Comparison of ENCODE assay signal across 8 cellular contexts in the genomic region with DNA sequence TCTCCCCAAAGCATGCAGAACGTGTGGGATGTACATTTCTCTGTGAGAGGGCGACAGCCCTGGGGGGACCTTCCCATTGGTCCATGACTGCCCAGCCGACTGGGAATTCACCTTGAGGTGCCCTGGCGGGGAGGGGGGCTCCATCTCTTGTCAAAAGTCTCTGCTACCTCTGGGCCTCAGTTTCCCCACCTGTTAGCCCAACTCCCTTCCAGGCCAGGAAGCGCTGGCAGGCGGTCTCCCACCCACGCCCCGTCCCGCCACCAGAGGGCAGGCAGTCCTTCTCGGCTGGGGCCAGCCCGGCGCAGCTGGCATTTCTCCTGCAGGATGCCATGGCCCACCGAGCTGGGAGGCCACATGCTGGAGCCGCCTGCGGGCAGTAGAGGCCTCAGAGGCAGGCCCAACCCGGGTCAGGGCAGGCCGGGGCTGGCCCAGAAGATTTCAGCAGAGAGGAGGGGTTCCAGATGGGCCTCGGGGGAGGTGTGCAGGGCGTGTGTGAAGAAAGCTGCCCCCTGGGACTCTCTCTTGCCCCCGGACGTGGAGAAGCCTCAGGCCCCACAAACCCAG. TPM values are rescaled to one million over a fixed set of nuclear protein-coding genes. Genes with fewer than 3 reads are reported as not detected.
A peak's percentile ranks its signal among the peaks of the same experiment; 100 is the strongest.
DNase-seq lines count a peak whose midpoint lies in the region; ATAC-seq, FAIRE-seq and TF ChIP-seq lines count a peak whose summit lies in the region.

No MANE protein-coding gene starts in this region.

- no peak for ATAC-seq in CD8-positive, alpha-beta T cell
- ATAC-seq in K562 (0 out of 3 replicates have a peak, but pooled peaks have one; percentile 32), GM21526 (IDR thresholded peaks at IDR 0.05; ENCODE audit: low FRiP score, unreplicated experiment) (no peak)

- peak overlapping the region; percentile 100 for H3K27ac Mint-ChIP-seq in CD8-positive, alpha-beta T cell
- peak overlapping the region; percentile 100 for H3K27ac Mint-ChIP-seq in T-helper 1 cell treated with Interleukin-12 subunit alpha and Interleukin-12 subunit beta and Interleukin-4 antibody, amounts not matched to agents 30 μg/mL and 1 μg/mL, for 36 hours

- H4K20me1 ChIP-seq in K562 (replicated peaks; ENCODE audit: control insufficient read depth, insufficient read depth, low read length): no peaks in the 10 kb centered on the region

- intact Hi-C loops in CD8-positive, alpha-beta T cell (cut with DNase I, micrococcal nuclease): loop anchor here (1.0 kb wide), 2 partner anchors 21 to 93 kb away; no protein-coding TSS in a partner anchor
- intact Hi-C loops in K562 (cut with micrococcal nuclease): no loop called here

- peaks cover 85% of the 10 kb centered on the region for H3K4me1 Mint-ChIP-seq in CD8-positive, alpha-beta T cell (ENCODE audit: low read depth)
- H3K4me1 Mint-ChIP-seq in T-helper 1 cell treated with Interleukin-12 subunit alpha and Interleukin-12 subunit beta and Interleukin-4 antibody, amounts not matched to agents 30 μg/mL and 1 μg/mL, for 36 hours (ENCODE audit: low read depth): peaks cover 63% of the 10 kb centered on the region

- TF ChIP-seq EP300 in K562 (IDR thresholded peaks at IDR 0.05; ENCODE audit: low read length): no peak

- no peak for FAIRE-seq in K562 (lab: Jason Lieb, UNC)

- H2AFZ ChIP-seq in K562 (ENCODE audit: low read depth, low read length): no peak overlapping the region

- POLR2A ChIA-PET in CD8-positive, alpha-beta T cell (lab: Charles Lee): interaction anchor here (1.2 to 7.5 kb wide), 5 partner anchors 9 to 66 kb away, joined by 4 to 80 read pairs (median 8); a partner anchor contains a TSS
- POLR2A ChIA-PET in K562 (lab: Yijun Ruan, JAX): interaction anchor here (0.6 to 1.2 kb wide), 2 partner anchors 8 to 19 kb away, joined by 3 to 6 read pairs; no protein-coding TSS in a partner anchor

- H3K27me3 Mint-ChIP-seq in CD8-positive, alpha-beta T cell (ENCODE audit: low read depth): no peaks in the 10 kb centered on the region
- H3K27me3 Mint-ChIP-seq in T-helper 1 cell treated with Interleukin-12 subunit alpha and Interleukin-12 subunit beta and Interleukin-4 antibody, amounts not matched to agents 30 μg/mL and 1 μg/mL, for 36 hours (ENCODE audit: low read depth): no peaks in the 10 kb centered on the region

- peaks cover 89% of the 10 kb centered on the region for H3K4me1 ChIP-seq in CD8-positive, alpha-beta T cell (ENCODE audit: insufficient read depth, low read length)
- peaks cover 61 to 91% of the 10 kb centered on the region in 2 experiments for H3K4me1 ChIP-seq in K562 (replicated peaks in 1 of 2; ENCODE audit: control insufficient read depth in 2 of 2, insufficient read depth in 2 of 2, low read length in 2 of 2)

- H3K4me3 Mint-ChIP-seq in CD8-positive, alpha-beta T cell: peak overlapping the region; percentile 63
- H3K4me3 Mint-ChIP-seq in T-helper 1 cell treated with Interleukin-12 subunit alpha and Interleukin-12 subunit beta and Interleukin-4 antibody, amounts not matched to agents 30 μg/mL and 1 μg/mL, for 36 hours: peak overlapping the region; percentile 28

- H3K36me3 Mint-ChIP-seq in CD8-positive, alpha-beta T cell: no peaks in the 10 kb centered on the region
- H3K36me3 Mint-ChIP-seq in T-helper 1 cell treated with Interleukin-12 subunit alpha and Interleukin-12 subunit beta and Interleukin-4 antibody, amounts not matched to agents 30 μg/mL and 1 μg/mL, for 36 hours (ENCODE audit: low read depth): no peaks in the 10 kb centered on the region

- 48% methylated on average over 15 of the region's 21 CpGs for WGBS in K562 (ENCODE audit: insufficient coverage, low coverage, missing lambda C conversion rate)

- in situ Hi-C loops in K562 (cut with MboI): no loop called here

- no TSS peak for BruUV-seq in K562 (replicated peaks; lab: Mats Ljungman, UMichigan)

- peak overlapping the region; percentile 59 for H3K4me3 ChIP-seq in CD8-positive, alpha-beta T cell (ENCODE audit: low read depth, low read length)
- H3K4me3 ChIP-seq in K562: no peak overlapping the region

- no peaks in the 10 kb centered on the region for H3K9me1 ChIP-seq in K562 (ENCODE audit: control insufficient read depth, insufficient read depth, low read length)

- no peak overlapping the region for H3K27ac ChIP-seq in CD8-positive, alpha-beta T cell (ENCODE audit: low read depth, low read length)
- no peak overlapping the region for H3K27ac ChIP-seq in K562 (ENCODE audit: extremely low read depth, low read depth, low read length)

- H3K36me3 ChIP-seq in CD8-positive, alpha-beta T cell (ENCODE audit: insufficient read depth, low read length): no peaks in the 10 kb centered on the region
- no peaks in the 10 kb centered on the region for H3K36me3 ChIP-seq in K562 (ENCODE audit: control insufficient read depth, insufficient read depth, low read length)

- H3K27me3 ChIP-seq in CD8-positive, alpha-beta T cell (ENCODE audit: insufficient read depth, low read length): no peaks in the 10 kb centered on the region
- H3K27me3 ChIP-seq in K562 (ENCODE audit: control insufficient read depth in 2 of 2, insufficient read depth in 2 of 2, low read length in 2 of 2): no peaks in the 10 kb centered on the region

- H3K9me3 Mint-ChIP-seq in CD8-positive, alpha-beta T cell: no peaks in the 10 kb centered on the region
- no peaks in the 10 kb centered on the region for H3K9me3 Mint-ChIP-seq in T-helper 1 cell treated with Interleukin-12 subunit alpha and Interleukin-12 subunit beta and Interleukin-4 antibody, amounts not matched to agents 30 μg/mL and 1 μg/mL, for 36 hours

- TF ChIP-seq RAD21 in K562 (CRISPR knock-in tag; conservative IDR thresholded peaks at IDR 0.05 in 1 of 2, IDR thresholded peaks at IDR 0.05 in 1 of 2): peak; percentile 48 to 63

- CTCF ChIA-PET in CD8-positive, alpha-beta T cell (lab: Charles Lee): interaction anchor here (0.6 to 10.2 kb wide), 20 partner anchors 8 to 271 kb away, joined by 3 to 150 read pairs (median 6); a partner anchor contains a TSS
- CTCF ChIA-PET in K562 (lab: Yijun Ruan, JAX; ENCODE audit: low intra/inter-chr PET ratio): interaction anchor here (0.5 kb wide), 1 partner anchor 318 kb away, joined by 3 read pairs; no protein-coding TSS in a partner anchor

- no peaks in the 10 kb centered on the region for H3K9me3 ChIP-seq in CD8-positive, alpha-beta T cell (ENCODE audit: low read length)
- H3K9me3 ChIP-seq in K562 (replicated peaks; ENCODE audit: control insufficient read depth, insufficient read depth, low read depth, low read length): no peaks in the 10 kb centered on the region

- H3K79me2 ChIP-seq in K562 (ENCODE audit: control insufficient read depth, insufficient read depth, low read length): no peaks in the 10 kb centered on the region

- peak in 6 of 7 experiments; percentile 62 to 86 (median 71) for DNase-seq in CD8-positive, alpha-beta T cell
- DNase-seq in HT1080 (ENCODE audit: low read depth) (peak; percentile 39), K562 (ENCODE audit: extremely low read depth in 1 of 4, low spot score in 3 of 4) (peak in 2 of 4 experiments; percentile 53 to 59), hypothalamus (lab: John Stamatoyannopoulos, UW) (peak in 27 of 51 donors; percentile 5 to 62 (median 25)), SIG-M5 treated with dmso at 0.1 percent for 504 hours (lab: John Stamatoyannopoulos, UW; ENCODE audit: unreplicated experiment) (no peak)
- DNase-seq in stimulated activated CD4-positive, alpha-beta T cell treated with anti-CD3 and anti-CD28 coated beads, Interleukin-4, amount 100 ng/mL, for 1 hour: peak; percentile 70

- TF ChIP-seq POLR2A in K562 (conservative IDR thresholded peaks at IDR 0.05): no peak

- H3K4me2 ChIP-seq in K562 (ENCODE audit: insufficient read depth, low read length): no peak overlapping the region

- peak; percentile 66 for TF ChIP-seq CTCF in CD8-positive, alpha-beta T cell (IDR thresholded peaks at IDR 0.05)
- TF ChIP-seq CTCF in K562 (IDR thresholded peaks at IDR 0.05 in 2 of 3, conservative IDR thresholded peaks at IDR 0.05 in 1 of 3; ENCODE audit: insufficient read depth in 2 of 3, low read depth in 1 of 3, low read length in 3 of 3): peak; percentile 57 to 66 (median 65)

- no peak overlapping the region for H3K9ac ChIP-seq in K562 (ENCODE audit: insufficient read depth in 1 of 2, low read depth in 2 of 2, low read length in 2 of 2)

RNA-seq across cellular contexts. Expression of a gene that starts 16.6 kb away (rescaled TPM):
- total RNA-seq in CD8-positive, alpha-beta T cell: 100 to 1,000 TPM; 369 to 385 TPM
- total RNA-seq in HT1080 (2014; rRNA removed; shearing (Covaris generic)): not detected in 2 replicates
- polyA plus RNA-seq in HT1080 (2015; cell fraction: cytosol; rRNA removed): not detected in 2 replicates
- not detected in 2 replicates for polyA plus RNA-seq in HT1080 (2015; cell fraction: nucleus; rRNA removed)
- 0.44 TPM in 1 of 2 replicates, not detected in the other for total RNA-seq in K562 (2011; cell fraction: chromatin; rRNA removed; ENCODE audit: low replicate concordance)
- total RNA-seq in K562 (2011; cell fraction: nucleolus; rRNA removed): 0.66 and 0.83 TPM in 2 replicates
- 0.69 TPM in 1 of 2 replicates, not detected in the other for total RNA-seq in K562 (2011; cell fraction: nucleoplasm; rRNA removed)
- total RNA-seq in K562 (2014; rRNA removed): not detected in 2 replicates
- not detected in 2 replicates for total RNA-seq in K562 (2014; rRNA removed; fragmentation: Illumina TruSeq; extraction: Trizol)
- total RNA-seq in K562 (2015; rRNA removed; fragmentation: Illumina TruSeq; extraction: Trizol): not detected in 2 replicates
- 0.18 and 0.35 TPM in 2 replicates for total RNA-seq in K562 (2021)
- 0.21 and 0.85 TPM in 2 replicates for polyA plus RNA-seq in K562 (2011; rRNA removed)
- 0.34 and 1.3 TPM in 2 replicates for polyA plus RNA-seq in K562 (2011; cell fraction: cytosol; rRNA removed)
- 0.88 and 1.2 TPM in 2 replicates for polyA plus RNA-seq in K562 (2011; cell fraction: nucleus; rRNA removed)
- polyA plus RNA-seq in K562 (2012): 0.16 and 0.19 TPM in 2 replicates
- polyA plus RNA-seq in K562 (2014; fragmentation: Illumina TruSeq; extraction: Trizol): not detected in 2 replicates
- polyA plus RNA-seq in K562 (2014; fragmentation: Nextera tagmentation; extraction: Ambion mirVana): not detected
- polyA plus RNA-seq in K562 (2014; rRNA removed): not detected in 2 replicates
- not detected in 2 replicates for polyA minus RNA-seq in K562 (2011; rRNA and poly(A)+ RNA removed)
- 1.0 TPM in 1 of 2 replicates, not detected in the other for polyA minus RNA-seq in K562 (2011; cell fraction: cytosol; rRNA and poly(A)+ RNA removed)
- 0.27 TPM in 1 of 2 replicates, not detected in the other for polyA minus RNA-seq in K562 (2011; cell fraction: nucleus; rRNA and poly(A)+ RNA removed)

RNA-seq across cellular contexts. Expression of a gene that starts 27.3 kb away (rescaled TPM):
- total RNA-seq in CD8-positive, alpha-beta T cell: 100 to 1,000 TPM; 369 to 393 TPM
- total RNA-seq in HT1080 (2014; rRNA removed; shearing (Covaris generic)): 34.0 and 58.5 TPM in 2 replicates
- polyA plus RNA-seq in HT1080 (2015; cell fraction: cytosol; rRNA removed): 121 and 123 TPM in 2 replicates
- 270 and 287 TPM in 2 replicates for polyA plus RNA-seq in HT1080 (2015; cell fraction: nucleus; rRNA removed)
- 268 and 441 TPM in 2 replicates for total RNA-seq in K562 (2011; cell fraction: chromatin; rRNA removed; ENCODE audit: low replicate concordance)
- 196 and 213 TPM in 2 replicates for total RNA-seq in K562 (2011; cell fraction: nucleolus; rRNA removed)
- 179 and 187 TPM in 2 replicates for total RNA-seq in K562 (2011; cell fraction: nucleoplasm; rRNA removed)
- total RNA-seq in K562 (2014; rRNA removed): 26.1 and 39.0 TPM in 2 replicates
- 35.9 and 41.3 TPM in 2 replicates for total RNA-seq in K562 (2014; rRNA removed; fragmentation: Illumina TruSeq; extraction: Trizol)
- total RNA-seq in K562 (2015; rRNA removed; fragmentation: Illumina TruSeq; extraction: Trizol): 35.7 and 36.6 TPM in 2 replicates
- total RNA-seq in K562 (2021): 95.3 and 114 TPM in 2 replicates
- polyA plus RNA-seq in K562 (2011; rRNA removed): 82.8 and 96.8 TPM in 2 replicates
- polyA plus RNA-seq in K562 (2011; cell fraction: cytosol; rRNA removed): 51.5 and 60.4 TPM in 2 replicates
- 306 and 488 TPM in 2 replicates for polyA plus RNA-seq in K562 (2011; cell fraction: nucleus; rRNA removed)
- polyA plus RNA-seq in K562 (2012): 102 and 106 TPM in 2 replicates
- polyA plus RNA-seq in K562 (2014; fragmentation: Illumina TruSeq; extraction: Trizol): 123 and 133 TPM in 2 replicates
- polyA plus RNA-seq in K562 (2014; fragmentation: Nextera tagmentation; extraction: Ambion mirVana): 1 to 10 TPM; 6.5 to 7.4 TPM
- 81.0 and 90.3 TPM in 2 replicates for polyA plus RNA-seq in K562 (2014; rRNA removed)
- polyA minus RNA-seq in K562 (2011; rRNA and poly(A)+ RNA removed): 56.2 and 74.7 TPM in 2 replicates
- polyA minus RNA-seq in K562 (2011; cell fraction: cytosol; rRNA and poly(A)+ RNA removed): 45.7 and 51.3 TPM in 2 replicates
- 71.1 and 74.9 TPM in 2 replicates for polyA minus RNA-seq in K562 (2011; cell fraction: nucleus; rRNA and poly(A)+ RNA removed)

RNA-seq across cellular contexts. Expression of a gene that starts 32.8 kb away (rescaled TPM):
- total RNA-seq in CD8-positive, alpha-beta T cell: under 1 TPM; 0.44 to 0.60 TPM
- 0.24 TPM in 1 of 2 replicates, not detected in the other for total RNA-seq in HT1080 (2014; rRNA removed; shearing (Covaris generic))
- polyA plus RNA-seq in HT1080 (2015; cell fraction: cytosol; rRNA removed): not detected in 2 replicates
- not detected in 2 replicates for polyA plus RNA-seq in HT1080 (2015; cell fraction: nucleus; rRNA removed)
- total RNA-seq in K562 (2011; cell fraction: chromatin; rRNA removed; ENCODE audit: low replicate concordance): 0.86 TPM in 1 of 2 replicates, not detected in the other
- 0.53 and 0.83 TPM in 2 replicates for total RNA-seq in K562 (2011; cell fraction: nucleolus; rRNA removed)
- 0.99 TPM in 1 of 2 replicates, not detected in the other for total RNA-seq in K562 (2011; cell fraction: nucleoplasm; rRNA removed)
- 0.18 TPM in 1 of 2 replicates, not detected in the other for total RNA-seq in K562 (2014; rRNA removed)
- not detected in 2 replicates for total RNA-seq in K562 (2014; rRNA removed; fragmentation: Illumina TruSeq; extraction: Trizol)
- not detected in 2 replicates for total RNA-seq in K562 (2015; rRNA removed; fragmentation: Illumina TruSeq; extraction: Trizol)
- total RNA-seq in K562 (2021): 0.11 TPM in 1 of 2 replicates, not detected in the other
- polyA plus RNA-seq in K562 (2011; rRNA removed): 0.19 and 0.46 TPM in 2 replicates
- 0.35 and 1.1 TPM in 2 replicates for polyA plus RNA-seq in K562 (2011; cell fraction: cytosol; rRNA removed)
- 0.31 and 0.47 TPM in 2 replicates for polyA plus RNA-seq in K562 (2011; cell fraction: nucleus; rRNA removed)
- 0.36 and 0.57 TPM in 2 replicates for polyA plus RNA-seq in K562 (2012)
- 0.15 TPM in 1 of 2 replicates, not detected in the other for polyA plus RNA-seq in K562 (2014; fragmentation: Illumina TruSeq; extraction: Trizol)
- polyA plus RNA-seq in K562 (2014; fragmentation: Nextera tagmentation; extraction: Ambion mirVana): not detected
- not detected in 2 replicates for polyA plus RNA-seq in K562 (2014; rRNA removed)
- polyA minus RNA-seq in K562 (2011; rRNA and poly(A)+ RNA removed): 0.18 and 0.33 TPM in 2 replicates
- polyA minus RNA-seq in K562 (2011; cell fraction: cytosol; rRNA and poly(A)+ RNA removed): not detected in 2 replicates
- 0.94 TPM in 1 of 2 replicates, not detected in the other for polyA minus RNA-seq in K562 (2011; cell fraction: nucleus; rRNA and poly(A)+ RNA removed)

RNA-seq across cellular contexts. Expression of a gene that starts 58.3 kb away (rescaled TPM):
- total RNA-seq in CD8-positive, alpha-beta T cell: not detected
- total RNA-seq in HT1080 (2014; rRNA removed; shearing (Covaris generic)): 1.4 and 2.1 TPM in 2 replicates
- 6.8 and 7.9 TPM in 2 replicates for polyA plus RNA-seq in HT1080 (2015; cell fraction: cytosol; rRNA removed)
- 3.3 and 3.7 TPM in 2 replicates for polyA plus RNA-seq in HT1080 (2015; cell fraction: nucleus; rRNA removed)
- 1.0 and 1.2 TPM in 2 replicates for total RNA-seq in K562 (2011; cell fraction: chromatin; rRNA removed; ENCODE audit: low replicate concordance)
- 1.2 TPM in 2 replicates for total RNA-seq in K562 (2011; cell fraction: nucleolus; rRNA removed)
- total RNA-seq in K562 (2011; cell fraction: nucleoplasm; rRNA removed): 1.0 and 1.8 TPM in 2 replicates
- 1.6 and 2.4 TPM in 2 replicates for total RNA-seq in K562 (2014; rRNA removed)
- 0.93 and 1.4 TPM in 2 replicates for total RNA-seq in K562 (2014; rRNA removed; fragmentation: Illumina TruSeq; extraction: Trizol)
- total RNA-seq in K562 (2015; rRNA removed; fragmentation: Illumina TruSeq; extraction: Trizol): 1.6 and 2.0 TPM in 2 replicates
- 1.4 and 2.1 TPM in 2 replicates for total RNA-seq in K562 (2021)
- 3.6 and 4.9 TPM in 2 replicates for polyA plus RNA-seq in K562 (2011; rRNA removed)
- polyA plus RNA-seq in K562 (2011; cell fraction: cytosol; rRNA removed): 4.1 and 5.7 TPM in 2 replicates
- polyA plus RNA-seq in K562 (2011; cell fraction: nucleus; rRNA removed): 1.2 and 1.9 TPM in 2 replicates
- polyA plus RNA-seq in K562 (2012): 2.0 and 5.3 TPM in 2 replicates
- polyA plus RNA-seq in K562 (2014; fragmentation: Illumina TruSeq; extraction: Trizol): 1.9 and 2.3 TPM in 2 replicates
- under 1 TPM; 0.10 to 0.57 TPM for polyA plus RNA-seq in K562 (2014; fragmentation: Nextera tagmentation; extraction: Ambion mirVana)
- polyA plus RNA-seq in K562 (2014; rRNA removed): 1.9 and 2.2 TPM in 2 replicates
- 2.4 and 2.7 TPM in 2 replicates for polyA minus RNA-seq in K562 (2011; rRNA and poly(A)+ RNA removed)
- 0.91 and 1.5 TPM in 2 replicates for polyA minus RNA-seq in K562 (2011; cell fraction: cytosol; rRNA and poly(A)+ RNA removed)
- polyA minus RNA-seq in K562 (2011; cell fraction: nucleus; rRNA and poly(A)+ RNA removed): 0.13 and 0.56 TPM in 2 replicates

Comparison
In these comparisons a context has a peak if more than half of its experiments do, and no peak if none do; other contexts are left out.
1. RNA of a gene that starts 16.6 kb away (total RNA-seq): 369 to 385 TPM in CD8-positive, alpha-beta T cell; not detected in HT1080 and 0.18 to 0.83 TPM in K562; every median in the first group is over 100 times any median in the second.